In genomic region chr6:107075951-107076381, GRCh38 we compare ENCODE assay signal across 10 cellular contexts. TPM values are rescaled to one million over a fixed set of nuclear protein-coding genes. Genes with fewer than 3 reads are reported as not detected.
A peak's percentile ranks its signal among the peaks of the same experiment; 100 is the strongest.
DNase-seq lines count a peak whose midpoint lies in the region; ATAC-seq and TF ChIP-seq lines count a peak whose summit lies in the region.
"Had no signal": no experiment of that assay in that cellular context is flagged by ENCODE, and none has a peak within 500 bp of the region (broad histone marks: within the 10 kb centered on the region; RNA-seq: fewer than 3 reads in every experiment).

No MANE protein-coding gene starts in this region.

- H3K4ac ChIP-seq in neuronal stem cell (ENCODE audit: low read length), result no peak overlapping the region

- H3K18ac ChIP-seq in neuronal stem cell (ENCODE audit: low read length), result no peak overlapping the region

- H3K4me2 ChIP-seq in neuronal stem cell (ENCODE audit: insufficient read depth, low read length, poor library complexity, severe bottlenecking), result no peak overlapping the region

- no peak overlapping the region for H2BK5ac ChIP-seq in neuronal stem cell (ENCODE audit: low read length)

- H3K36me3 ChIP-seq in neuronal stem cell (replicated peaks in 1 of 2; ENCODE audit: control insufficient read depth in 2 of 2, insufficient read depth in 2 of 2, low read length in 2 of 2), result peaks cover 4 to 69% of the 10 kb centered on the region in 2 donors

- H3K27me3 Mint-ChIP-seq in chondrocyte (ENCODE audit: low read depth), result no peaks in the 10 kb centered on the region
- H3K27me3 Mint-ChIP-seq: activated CD4-positive, alpha-beta memory T cell treated with anti-CD3 and anti-CD28 coated beads, Interleukin-2, amount 10 ng/mL, durations not matched to agents 7 days and 5 days had no signal

- no peak overlapping the region for H3K27ac ChIP-seq in neuronal stem cell (replicated peaks; ENCODE audit: low read length)

- H3K14ac ChIP-seq in neuronal stem cell (ENCODE audit: low read length), result no peak overlapping the region

- TF ChIP-seq CTCF in chondrocyte (IDR thresholded peaks at IDR 0.05), result peak; percentile 62

- no peak overlapping the region for H4K8ac ChIP-seq in neuronal stem cell (ENCODE audit: low read depth, low read length)

- no peak overlapping the region for H2BK120ac ChIP-seq in neuronal stem cell (ENCODE audit: low read depth, low read length)

- peaks cover 4% of the 10 kb centered on the region for H3K79me1 ChIP-seq in neuronal stem cell (ENCODE audit: low read depth, low read length)

- no peak overlapping the region for H4K91ac ChIP-seq in neuronal stem cell (ENCODE audit: low read depth, low read length, poor library complexity)

- H3K4me3 ChIP-seq in neuronal stem cell (ENCODE audit: low read length in 2 of 2), result no peak overlapping the region

- H3K4me3 Mint-ChIP-seq in chondrocyte (ENCODE audit: unreplicated experiment), result no peak overlapping the region
- no peak overlapping the region for H3K4me3 Mint-ChIP-seq in stimulated activated effector memory CD8-positive, alpha-beta T cell treated with anti-CD3 and anti-CD28 coated beads, Interleukin-12 subunit alpha, Interleukin-12 subunit beta, amount 100 ng/mL, for 72 hours
- H3K4me3 Mint-ChIP-seq: activated CD4-positive, alpha-beta memory T cell treated with anti-CD3 and anti-CD28 coated beads, Interleukin-2, amount 10 ng/mL, durations not matched to agents 7 days and 5 days had no signal

- no peaks in the 10 kb centered on the region for H3K9me3 Mint-ChIP-seq in chondrocyte (ENCODE audit: low read depth)
- H3K9me3 Mint-ChIP-seq in stimulated activated effector memory CD8-positive, alpha-beta T cell treated with anti-CD3 and anti-CD28 coated beads, Interleukin-12 subunit alpha, Interleukin-12 subunit beta, amount 100 ng/mL, for 72 hours, result no peaks in the 10 kb centered on the region
- H3K9me3 Mint-ChIP-seq: activated CD4-positive, alpha-beta memory T cell treated with anti-CD3 and anti-CD28 coated beads, Interleukin-2, amount 10 ng/mL, durations not matched to agents 7 days and 5 days had no signal

- no peaks in the 10 kb centered on the region for H3K27me3 ChIP-seq in neuronal stem cell (ENCODE audit: control insufficient read depth in 3 of 3, insufficient read depth in 3 of 3, low read depth in 1 of 3, low read length in 3 of 3)

- TF ChIP-seq POLR2A in GM18505 (IDR thresholded peaks at IDR 0.05; ENCODE audit: borderline replicate concordance, extremely low read depth, insufficient read depth, insufficient read length), result no peak

- no peak overlapping the region for H3K27ac Mint-ChIP-seq in chondrocyte (ENCODE audit: unreplicated experiment)
- no peak overlapping the region for H3K27ac Mint-ChIP-seq in stimulated activated effector memory CD8-positive, alpha-beta T cell treated with anti-CD3 and anti-CD28 coated beads, Interleukin-12 subunit alpha, Interleukin-12 subunit beta, amount 100 ng/mL, for 72 hours
- H3K27ac Mint-ChIP-seq: activated CD4-positive, alpha-beta memory T cell treated with anti-CD3 and anti-CD28 coated beads, Interleukin-2, amount 10 ng/mL, durations not matched to agents 7 days and 5 days had no signal

- H2AFZ ChIP-seq in neuronal stem cell (ENCODE audit: low read length), result no peak overlapping the region

- no peak for ATAC-seq in stimulated activated effector memory CD8-positive, alpha-beta T cell treated with anti-CD3 and anti-CD28 coated beads, Interleukin-12 subunit alpha, Interleukin-12 subunit beta, amount 100 ng/mL, for 72 hours
- no peak for ATAC-seq in GM18505 (IDR thresholded peaks at IDR 0.05; ENCODE audit: unreplicated experiment)

- H2BK12ac ChIP-seq in neuronal stem cell (ENCODE audit: low read length), result no peak overlapping the region

- H3K4me1 ChIP-seq in neuronal stem cell (ENCODE audit: control insufficient read depth in 2 of 2, insufficient read depth in 1 of 2, low read depth in 1 of 2, low read length in 2 of 2), result no peaks in the 10 kb centered on the region

- peak overlapping the region; percentile 26 for H2AK5ac ChIP-seq in neuronal stem cell (ENCODE audit: low read depth, low read length)

- peaks cover 5% of the 10 kb centered on the region for H3K4me1 Mint-ChIP-seq in chondrocyte (ENCODE audit: low read depth)
- no peaks in the 10 kb centered on the region for H3K4me1 Mint-ChIP-seq in stimulated activated effector memory CD8-positive, alpha-beta T cell treated with anti-CD3 and anti-CD28 coated beads, Interleukin-12 subunit alpha, Interleukin-12 subunit beta, amount 100 ng/mL, for 72 hours
- H3K4me1 Mint-ChIP-seq: activated CD4-positive, alpha-beta memory T cell treated with anti-CD3 and anti-CD28 coated beads, Interleukin-2, amount 10 ng/mL, durations not matched to agents 7 days and 5 days had no signal

- H3K23ac ChIP-seq in neuronal stem cell (ENCODE audit: low read depth, low read length, poor library complexity), result peak overlapping the region; percentile 48

- WGBS in neuronal stem cell (ENCODE audit: extremely low coverage in 2 of 2, insufficient read length in 2 of 2, insufficient replicate concordance in 1 of 2), 2 donors, result no CpG with 5 or more reads among the region's 6 CpGs

- no peaks in the 10 kb centered on the region for H3K9me3 ChIP-seq in neuronal stem cell (replicated peaks in 1 of 2; ENCODE audit: control insufficient read depth in 2 of 2, insufficient read depth in 1 of 2, low read depth in 1 of 2, low read length in 2 of 2)

- DNase-seq in EH (ENCODE audit: low read depth) (peak; percentile 13), M059J (ENCODE audit: low read depth) (peak; percentile 37), chondrocyte (ENCODE audit: low spot score) (no peak), neuronal stem cell (ENCODE audit: low spot score) (no peak), NCI-H146 treated with DMSO at 0.1 percent for 48 hours (lab: John Stamatoyannopoulos, UW; ENCODE audit: unreplicated experiment) (no peak), NCI-H1105 treated with DMSO at 0.1 percent for 48 hours (lab: John Stamatoyannopoulos, UW) (no peak)
- no peak for DNase-seq in stimulated activated effector memory CD8-positive, alpha-beta T cell treated with anti-CD3 and anti-CD28 coated beads, Interleukin-12 subunit alpha, Interleukin-12 subunit beta, amount 100 ng/mL, for 72 hours (ENCODE audit: low spot score in 2 of 2)
- DNase-seq: activated CD4-positive, alpha-beta memory T cell treated with anti-CD3 and anti-CD28 coated beads, Interleukin-2, amount 10 ng/mL, durations not matched to agents 7 days and 5 days; NCI-H82 had no signal

- H3K9ac ChIP-seq in neuronal stem cell (ENCODE audit: low read depth, low read length, poor library complexity), result no peak overlapping the region

- no peaks in the 10 kb centered on the region for H3K36me3 Mint-ChIP-seq in chondrocyte (ENCODE audit: low read depth)
- no peaks in the 10 kb centered on the region for H3K36me3 Mint-ChIP-seq in stimulated activated effector memory CD8-positive, alpha-beta T cell treated with anti-CD3 and anti-CD28 coated beads, Interleukin-12 subunit alpha, Interleukin-12 subunit beta, amount 100 ng/mL, for 72 hours

- no peak overlapping the region for H2BK15ac ChIP-seq in neuronal stem cell (ENCODE audit: low read length)

RNA-seq across cellular contexts. Expression of gene BEND3, which starts 39.3 kb away (rescaled TPM):
- 1.8 and 4.3 TPM in 2 replicates for total RNA-seq in M059J (2014; rRNA removed; shearing (Covaris generic))
- 3.1 to 3.9 TPM (median 3.6 TPM) in 3 replicates for total RNA-seq in chondrocyte
- polyA plus RNA-seq in neuronal stem cell (2013, experiment 1 of 2), result 4.8 TPM
- 5.1 TPM for polyA plus RNA-seq in neuronal stem cell (2013, experiment 2 of 2)

RNA-seq across cellular contexts. Expression of gene MTRES1, which starts 48.0 kb away (rescaled TPM):
- total RNA-seq in M059J (2014; rRNA removed; shearing (Covaris generic)), result 21.3 and 23.7 TPM in 2 replicates
- 15.5 to 19.0 TPM (median 18.9 TPM) in 3 replicates for total RNA-seq in chondrocyte
- 18.8 TPM for polyA plus RNA-seq in neuronal stem cell (2013, experiment 1 of 2)
- polyA plus RNA-seq in neuronal stem cell (2013, experiment 2 of 2), result 19.2 TPM

Comparison
In these comparisons a context has a peak if more than half of its experiments do, and no peak if none do; other contexts are left out.
1. DNase-seq: peak in EH (single experiment) and M059J (single experiment); none in chondrocyte (single experiment), neuronal stem cell (single experiment), stimulated activated effector memory CD8-positive, alpha-beta T cell treated with anti-CD3 and anti-CD28 coated beads, Interleukin-12 subunit alpha, Interleukin-12 subunit beta, amount 100 ng/mL, for 72 hours (0 of 2), NCI-H146 treated with DMSO at 0.1 percent for 48 hours (single experiment) and NCI-H1105 treated with DMSO at 0.1 percent for 48 hours (single experiment).